In the genomic region with DNA sequence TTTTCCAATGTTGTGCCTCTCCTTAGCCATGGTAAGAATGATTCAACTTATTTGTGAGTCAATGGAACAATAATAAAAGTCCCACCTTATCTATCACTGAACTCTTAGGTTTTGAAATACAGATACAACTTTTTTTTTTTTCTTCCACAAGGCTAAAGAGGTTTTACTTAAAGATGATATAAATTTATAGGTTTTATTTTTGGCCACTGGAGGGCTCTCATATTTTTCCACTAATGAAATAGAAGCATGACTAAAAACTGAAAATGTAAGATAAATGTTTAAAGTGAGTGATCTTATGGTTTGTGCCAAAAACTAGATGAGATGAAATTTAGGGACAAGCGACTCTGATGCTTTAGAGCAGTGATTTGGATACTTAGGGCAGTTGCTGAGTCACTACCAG, we compare ENCODE assay signal across 13 cellular contexts.
A peak's percentile ranks its signal among the peaks of the same experiment; 100 is the strongest.
DNase-seq lines count a peak whose midpoint lies in the region; FAIRE-seq and TF ChIP-seq lines count a peak whose summit lies in the region.
"Had no signal": no experiment of that assay in that cellular context is flagged by ENCODE, and none has a peak within 500 bp of the region (broad histone marks: within the 10 kb centered on the region; RNA-seq: fewer than 3 reads in every experiment).

No MANE protein-coding gene starts in this region.

- BruUV-seq in endothelial cell of umbilical vein (replicated peaks; lab: Mats Ljungman, UMichigan) = no TSS peak

- H3K36me3 ChIP-seq in OCI-LY3 (replicated peaks; ENCODE audit: low read depth, low read length) (no peaks in the 10 kb centered on the region), endothelial cell of umbilical vein (ENCODE audit: control insufficient read depth in 2 of 2, extremely low read depth in 1 of 2, insufficient read depth in 2 of 2, low read length in 2 of 2) (no peaks in the 10 kb centered on the region)

- intact Hi-C loops in endothelial cell of umbilical vein (cut with micrococcal nuclease) = loop anchor here (1.0 to 5.0 kb wide), 3 partner anchors 57 to 967 kb away; no protein-coding TSS in a partner anchor

- no peak overlapping the region for H3K4me2 ChIP-seq in OCI-LY3 (ENCODE audit: low read length)
- H3K4me2 ChIP-seq in endothelial cell of umbilical vein (ENCODE audit: insufficient read depth, low read length) = no peak overlapping the region

- no peak overlapping the region for H3K27ac ChIP-seq in OCI-LY3 (ENCODE audit: low read length)
- no peak overlapping the region for H3K27ac ChIP-seq in endothelial cell of umbilical vein (ENCODE audit: insufficient read depth, low read depth, low read length)

- H2AFZ ChIP-seq in OCI-LY3 (ENCODE audit: low read depth, low read length) (no peak overlapping the region), endothelial cell of umbilical vein (ENCODE audit: low read depth, low read length) (no peak overlapping the region)

- no peaks in the 10 kb centered on the region for H3K27me3 ChIP-seq in OCI-LY3 (ENCODE audit: low read depth, low read length)
- H3K27me3 ChIP-seq in endothelial cell of umbilical vein (ENCODE audit: control insufficient read depth in 2 of 2, insufficient read depth in 2 of 2, low read length in 2 of 2) = no peaks in the 10 kb centered on the region

- POLR2A ChIA-PET in endothelial cell of umbilical vein (lab: Charles Lee) = no interaction called here
- POLR2A ChIA-PET in HEK293T (lab: Yijun Ruan, JAX) = no interaction called here

- H4K20me1 ChIP-seq in OCI-LY3 (ENCODE audit: insufficient read depth, low read length) (no peaks in the 10 kb centered on the region), endothelial cell of umbilical vein (replicated peaks; ENCODE audit: control insufficient read depth, extremely low read depth, insufficient read depth, low read length) (no peaks in the 10 kb centered on the region)

- TF ChIP-seq CTCF in OCI-LY3 (IDR thresholded peaks at IDR 0.05; ENCODE audit: low read depth, low read length) (peak; percentile 37; the same call in 1 of the 2 replicates), endothelial cell of umbilical vein (IDR thresholded peaks at IDR 0.05; ENCODE audit: extremely low read depth in 1 of 2, insufficient read depth in 1 of 2, low read depth in 1 of 2, low read length in 2 of 2) (no peak)

- H3K9ac ChIP-seq in OCI-LY3 (ENCODE audit: low read length) (no peak overlapping the region), endothelial cell of umbilical vein (replicated peaks; ENCODE audit: extremely low read depth, insufficient read depth, low read length) (no peak overlapping the region)

- CTCF ChIA-PET in endothelial cell of umbilical vein (lab: Charles Lee) (interaction anchor here (1.1 kb wide), 1 partner anchor 157 kb away, joined by 3 read pairs; no protein-coding TSS in a partner anchor), HEK293T (lab: Yijun Ruan, JAX) (no interaction called here)

- H3K4me1 ChIP-seq in OCI-LY3 (ENCODE audit: low read length) (no peaks in the 10 kb centered on the region), endothelial cell of umbilical vein (ENCODE audit: control insufficient read depth, extremely low read depth, insufficient read depth, low read length) (no peaks in the 10 kb centered on the region)

- TF ChIP-seq POLR2A in endothelial cell of umbilical vein (IDR thresholded peaks at IDR 0.05; ENCODE audit: low read depth, low read length) = no peak

- FAIRE-seq in endothelial cell of umbilical vein (lab: Jason Lieb, UNC) = no peak

- H3K4me3 ChIP-seq in OCI-LY3 (ENCODE audit: low read length) = no peak overlapping the region
- no peak overlapping the region for H3K4me3 ChIP-seq in endothelial cell of umbilical vein (replicated peaks in 1 of 3; ENCODE audit: insufficient read depth in 1 of 3, low read depth in 1 of 3, low read length in 3 of 3)

- no peaks in the 10 kb centered on the region for H3K9me1 ChIP-seq in endothelial cell of umbilical vein (replicated peaks; ENCODE audit: control insufficient read depth, extremely low read depth, insufficient read depth, low read length)

- DNase-seq in NCI-H146 (lab: John Stamatoyannopoulos, UW) = peak; percentile 14
- DNase-seq in NCI-H146 treated with DMSO at 0.1 percent for 48 hours (lab: John Stamatoyannopoulos, UW; ENCODE audit: unreplicated experiment) = no peak
- DNase-seq in endothelial cell of umbilical vein (ENCODE audit: low read depth, low spot score) = peak; percentile 11
- peak; percentile 16 for DNase-seq in pons (ENCODE audit: low spot score)
- no peak for DNase-seq in NK-92 treated with Interleukin-12 subunit alpha and Interleukin-12 subunit beta, amount 100 ng/mL, for 24 hours (lab: John Stamatoyannopoulos, UW)
- DNase-seq in HK-2 (ENCODE audit: unreplicated experiment) = no peak
- DNase-seq in HEK293T (ENCODE audit: extremely low spot score) = no peak
- DNase-seq: ACHN, activated gamma-delta T cell treated with Interleukin-2 at 50 U/mL for 16 hours, DMS79 treated with DMSO at 0.1 percent for 48 hours, GOT3, T-cell had no signal

- no peaks in the 10 kb centered on the region for H3K79me2 ChIP-seq in OCI-LY3 (ENCODE audit: low read length)
- H3K79me2 ChIP-seq in endothelial cell of umbilical vein (ENCODE audit: control insufficient read depth, insufficient read depth, low read length) = no peaks in the 10 kb centered on the region

- no peaks in the 10 kb centered on the region for H3K9me3 ChIP-seq in OCI-LY3 (ENCODE audit: insufficient read depth, low read length)
- no peaks in the 10 kb centered on the region for H3K9me3 ChIP-seq in endothelial cell of umbilical vein (replicated peaks; ENCODE audit: control insufficient read depth, insufficient read depth, low read length)

- dilution Hi-C loops in endothelial cell of umbilical vein (cut with MboI; ENCODE audit: extremely low pct_ligation_motif_present, low sequenced_read_pairs) = no loop called here

TF ChIP-seq in endothelial cell of umbilical vein, 7 proteins besides CTCF, POLR2A, EP300 and RAD21:
- TF ChIP-seq, protein P1, sequence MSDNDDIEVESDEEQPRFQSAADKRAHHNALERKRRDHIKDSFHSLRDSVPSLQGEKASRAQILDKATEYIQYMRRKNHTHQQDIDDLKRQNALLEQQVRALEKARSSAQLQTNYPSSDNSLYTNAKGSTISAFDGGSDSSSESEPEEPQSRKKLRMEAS (IDR thresholded peaks at IDR 0.05; ENCODE audit: insufficient read depth, insufficient read length) = no peak
- TF ChIP-seq JUN (IDR thresholded peaks at IDR 0.05; ENCODE audit: borderline replicate concordance, insufficient read depth, insufficient read length, low read depth) (no peak), FOS (IDR thresholded peaks at IDR 0.05; ENCODE audit: borderline replicate concordance, insufficient read depth, low read length) (no peak), POLR2AphosphoS5 (IDR thresholded peaks at IDR 0.05; ENCODE audit: insufficient read depth, low read depth, low read length) (no peak), MYC (IDR thresholded peaks at IDR 0.05; ENCODE audit: low read depth, low read length) (no peak), EZH2 (IDR thresholded peaks at IDR 0.05; ENCODE audit: borderline replicate concordance, low read depth, low read length, severe bottlenecking) (no peak), GATA2 (IDR thresholded peaks at IDR 0.05; ENCODE audit: insufficient read depth, insufficient read length, low read depth, low read length) (no peak)
TF ChIP-seq in endothelial cell of umbilical vein: peak in this region for 0.

TF ChIP-seq in HEK293T, 16 proteins besides CTCF, POLR2A, EP300 and RAD21:
- TF ChIP-seq ELF4 (IDR thresholded peaks at IDR 0.05) (no peak), FOXA1 (IDR thresholded peaks at IDR 0.05) (no peak)

Comparison
In these comparisons a context has a peak if more than half of its experiments do, and no peak if none do; other contexts are left out.
1. DNase-seq: peak in NCI-H146 (single experiment), endothelial cell of umbilical vein (single experiment) and pons (single experiment); none in NCI-H146 treated with DMSO at 0.1 percent for 48 hours (single experiment), NK-92 treated with Interleukin-12 subunit alpha and Interleukin-12 subunit beta, amount 100 ng/mL, for 24 hours (single experiment), HK-2 (single experiment) and HEK293T (single experiment).